ENCODE assay signal across 8 cellular contexts in the genomic region with DNA sequence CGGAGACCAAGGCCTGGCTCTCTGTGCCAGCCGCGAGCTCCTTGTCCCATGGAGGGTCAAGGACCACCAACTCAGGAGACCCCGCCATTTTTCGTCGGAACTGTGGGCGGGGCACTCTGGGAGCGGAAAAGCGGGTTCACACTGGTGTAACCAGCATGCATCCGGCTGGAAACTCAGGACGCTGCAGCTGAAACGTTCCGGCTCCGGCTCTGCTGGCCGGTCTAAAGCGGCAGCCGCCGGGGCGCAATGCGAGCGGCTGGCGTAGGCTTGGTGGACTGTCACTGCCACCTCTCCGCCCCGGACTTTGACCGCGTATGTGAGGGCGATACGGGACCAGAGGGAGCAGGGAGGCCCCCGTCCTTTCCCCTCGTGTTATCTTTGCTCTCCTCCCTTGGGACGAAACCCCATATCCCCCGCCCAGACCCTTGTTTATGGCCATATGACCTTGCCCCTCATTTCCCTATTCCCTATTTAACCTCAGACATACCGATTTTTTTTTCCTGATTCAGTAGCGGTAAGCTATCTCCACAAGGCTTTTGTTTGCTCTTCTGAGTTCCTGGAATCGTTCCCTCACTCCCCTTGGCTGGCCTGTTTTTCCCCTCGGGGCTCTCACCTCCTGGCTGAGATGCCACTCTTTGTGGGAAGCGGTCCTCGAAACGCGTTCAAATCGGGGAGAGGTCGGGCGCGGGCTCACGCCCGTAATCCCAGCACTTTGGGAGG. TPM values are rescaled to one million over a fixed set of nuclear protein-coding genes. Genes with fewer than 3 reads are reported as not detected.
A peak's percentile ranks its signal among the peaks of the same experiment; 100 is the strongest.
DNase-seq lines count a peak whose midpoint lies in the region; TF ChIP-seq lines count a peak whose summit lies in the region.

A gene with protein sequence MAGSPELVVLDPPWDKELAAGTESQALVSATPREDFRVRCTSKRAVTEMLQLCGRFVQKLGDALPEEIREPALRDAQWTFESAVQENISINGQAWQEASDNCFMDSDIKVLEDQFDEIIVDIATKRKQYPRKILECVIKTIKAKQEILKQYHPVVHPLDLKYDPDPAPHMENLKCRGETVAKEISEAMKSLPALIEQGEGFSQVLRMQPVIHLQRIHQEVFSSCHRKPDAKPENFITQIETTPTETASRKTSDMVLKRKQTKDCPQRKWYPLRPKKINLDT (minus strand): TSS at position 102 of the 720 bp plus-strand sequence. CDS start 14 bp downstream, at position 88.
A gene with protein sequence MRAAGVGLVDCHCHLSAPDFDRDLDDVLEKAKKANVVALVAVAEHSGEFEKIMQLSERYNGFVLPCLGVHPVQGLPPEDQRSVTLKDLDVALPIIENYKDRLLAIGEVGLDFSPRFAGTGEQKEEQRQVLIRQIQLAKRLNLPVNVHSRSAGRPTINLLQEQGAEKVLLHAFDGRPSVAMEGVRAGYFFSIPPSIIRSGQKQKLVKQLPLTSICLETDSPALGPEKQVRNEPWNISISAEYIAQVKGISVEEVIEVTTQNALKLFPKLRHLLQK (plus strand): TSS at position 219 of the 720 bp plus-strand sequence. CDS start 28 bp downstream, at position 247.

- H3K18ac ChIP-seq in H9 (ENCODE audit: insufficient read length, low read depth, low read length) = no peak within 1 kb of the TSS

- no peaks in the 10 kb centered on the region for H3K79me1 ChIP-seq in H9 (ENCODE audit: insufficient read depth, low read depth, low read length, poor library complexity, severe bottlenecking)

- H3K9me3 ChIP-seq in ES-I3 (ENCODE audit: control insufficient read depth, insufficient read depth, low read length) (no peaks in the 10 kb centered on the region), H9 (ENCODE audit: control insufficient read depth, low read depth, low read length) (no peaks in the 10 kb centered on the region)

- peak within 1 kb of the TSS; percentile 98 for H3K4me2 ChIP-seq in H9 (ENCODE audit: insufficient read depth, insufficient read length, low read length)

- H3K9me3 Mint-ChIP-seq in H9 = no peaks in the 10 kb centered on the region
- H3K9me3 Mint-ChIP-seq in nephron progenitor cell = no peaks in the 10 kb centered on the region
- H3K9me3 Mint-ChIP-seq in stimulated activated naive CD8-positive, alpha-beta T cell treated with anti-CD3 and anti-CD28 coated beads, Interleukin-15, Interleukin-2, amounts not matched to agents 100 ng/mL and 50 ng/mL, for 24 hours = no peaks in the 10 kb centered on the region

- H2AK5ac ChIP-seq in H9 (ENCODE audit: insufficient read length, low read length) = no peak within 1 kb of the TSS

- H4K20me1 ChIP-seq in H9 (ENCODE audit: control insufficient read depth, insufficient read depth, insufficient read length) = no peaks in the 10 kb centered on the region

- H3K36me3 Mint-ChIP-seq in H9 (ENCODE audit: insufficient read depth in 1 of 3, low read depth in 3 of 3) (peaks cover 7 to 17% (median 10%) of the 10 kb centered on the region in 3 experiments), nephron progenitor cell (ENCODE audit: low read depth) (peaks cover 27% of the 10 kb centered on the region)
- H3K36me3 Mint-ChIP-seq in stimulated activated naive CD8-positive, alpha-beta T cell treated with anti-CD3 and anti-CD28 coated beads, Interleukin-15, Interleukin-2, amounts not matched to agents 100 ng/mL and 50 ng/mL, for 24 hours (ENCODE audit: low read depth) = peaks cover 22% of the 10 kb centered on the region

- DNase-seq in H9 (peak; percentile 93), M059J (ENCODE audit: low read depth) (peak; percentile 89), fibroblast of the conjunctiva (ENCODE audit: low read depth) (peak; percentile 70), nephron progenitor cell (peak; percentile 99)
- peak; percentile 99 for DNase-seq in activated effector memory CD4-positive, alpha-beta T cell treated with anti-CD3 and anti-CD28 coated beads, Interleukin-2, amount 50 U/mL, for 16 hours

- H3K23ac ChIP-seq in H9 (ENCODE audit: insufficient read length, low read depth, low read length) = no peak within 1 kb of the TSS

- H3K4me1 ChIP-seq in ES-I3 (ENCODE audit: insufficient read depth, low read length) = no peaks in the 10 kb centered on the region
- H3K4me1 ChIP-seq in H9 (ENCODE audit: insufficient read depth, low read length) = no peaks in the 10 kb centered on the region; the same call in 1 of the 2 replicates

- H2BK20ac ChIP-seq in H9 (ENCODE audit: low read depth, low read length, poor library complexity, severe bottlenecking) = no peak within 1 kb of the TSS

- H2BK5ac ChIP-seq in H9 (ENCODE audit: insufficient read length, low read length) = no peak within 1 kb of the TSS

- no peak within 1 kb of the TSS for H2BK15ac ChIP-seq in H9 (ENCODE audit: low read depth, low read length)

- no peak within 1 kb of the TSS for H3K56ac ChIP-seq in H9 (ENCODE audit: insufficient read length, low read depth, low read length)

- H3T11ph ChIP-seq in H9 (ENCODE audit: low read length) = no peak within 1 kb of the TSS

- H3K27me3 Mint-ChIP-seq in H9 (ENCODE audit: low read depth) = no peaks in the 10 kb centered on the region
- peaks cover 4% of the 10 kb centered on the region for H3K27me3 Mint-ChIP-seq in nephron progenitor cell (ENCODE audit: low read depth, poor library complexity)
- no peaks in the 10 kb centered on the region for H3K27me3 Mint-ChIP-seq in stimulated activated naive CD8-positive, alpha-beta T cell treated with anti-CD3 and anti-CD28 coated beads, Interleukin-15, Interleukin-2, amounts not matched to agents 100 ng/mL and 50 ng/mL, for 24 hours

- H3K14ac ChIP-seq in H9 (ENCODE audit: insufficient read depth, low read length) = peak within 1 kb of the TSS; percentile 73

- H3K27ac Mint-ChIP-seq in H9 = peak within 1 kb of the TSS; percentile 96 to 98 (median 98)
- H3K27ac Mint-ChIP-seq in nephron progenitor cell = peak within 1 kb of the TSS; percentile 97
- H3K27ac Mint-ChIP-seq in stimulated activated naive CD8-positive, alpha-beta T cell treated with anti-CD3 and anti-CD28 coated beads, Interleukin-15, Interleukin-2, amounts not matched to agents 100 ng/mL and 50 ng/mL, for 24 hours = peak within 1 kb of the TSS; percentile 95

- no peak within 1 kb of the TSS for H4K91ac ChIP-seq in H9 (ENCODE audit: insufficient read length, low read depth, low read length)

- H3K36me3 ChIP-seq in ES-I3 (ENCODE audit: insufficient read depth, low read length) = peaks cover 3% of the 10 kb centered on the region; the same call in 1 of the 2 replicates

- H3K27me3 ChIP-seq in H9 (ENCODE audit: insufficient read depth, low read length) = no peaks in the 10 kb centered on the region

- peaks cover 7% of the 10 kb centered on the region for H3K23me2 ChIP-seq in H9 (ENCODE audit: insufficient read length, low read depth, low read length, poor library complexity, severe bottlenecking)

- no peak within 1 kb of the TSS for H3K27ac ChIP-seq in H9 (ENCODE audit: insufficient read length, low read depth, low read length)

- no peak within 1 kb of the TSS for H2BK12ac ChIP-seq in H9 (ENCODE audit: insufficient read length, low read depth, low read length)

- H3K4me3 Mint-ChIP-seq in H9 (peak within 1 kb of the TSS; percentile 90 to 98), nephron progenitor cell (peak within 1 kb of the TSS; percentile 94)
- peak within 1 kb of the TSS; percentile 94 for H3K4me3 Mint-ChIP-seq in stimulated activated naive CD8-positive, alpha-beta T cell treated with anti-CD3 and anti-CD28 coated beads, Interleukin-15, Interleukin-2, amounts not matched to agents 100 ng/mL and 50 ng/mL, for 24 hours

- TF ChIP-seq CTCF in H9 (conservative IDR thresholded peaks at IDR 0.05) (no peak), nephron progenitor cell (IDR thresholded peaks at IDR 0.05) (no peak)

- WGBS in H9 (ENCODE audit: extremely low coverage, insufficient read length, low lambda C conversion rate) = no CpG with 5 or more reads among the region's 46 CpGs

- H2BK120ac ChIP-seq in H9 (ENCODE audit: low read depth, low read length, poor library complexity, severe bottlenecking) = no peak within 1 kb of the TSS

- peak; percentile 96 for TF ChIP-seq POLR2A in Raji (IDR thresholded peaks at IDR 0.05; ENCODE audit: insufficient read depth, low read depth, low read length)

- H3K9ac ChIP-seq in ES-I3 (ENCODE audit: low read depth, low read length) = peak within 1 kb of the TSS; percentile 75
- H3K9ac ChIP-seq in H9 (ENCODE audit: extremely low read depth, insufficient read length, low read length) = peak within 1 kb of the TSS; percentile 83

- peaks cover 12 to 18% of the 10 kb centered on the region in 2 experiments for H3K4me1 Mint-ChIP-seq in H9
- H3K4me1 Mint-ChIP-seq in nephron progenitor cell = peaks cover 33% of the 10 kb centered on the region
- peaks cover 44% of the 10 kb centered on the region for H3K4me1 Mint-ChIP-seq in stimulated activated naive CD8-positive, alpha-beta T cell treated with anti-CD3 and anti-CD28 coated beads, Interleukin-15, Interleukin-2, amounts not matched to agents 100 ng/mL and 50 ng/mL, for 24 hours (ENCODE audit: low read depth)

- H4K8ac ChIP-seq in H9 (replicated peaks; ENCODE audit: insufficient read length, low read depth, low read length) = no peak within 1 kb of the TSS

- H4K5ac ChIP-seq in H9 (ENCODE audit: insufficient read length, low read depth, low read length) = no peak within 1 kb of the TSS

- no peak within 1 kb of the TSS for H3K4ac ChIP-seq in H9 (ENCODE audit: low read depth, low read length)

- H2AFZ ChIP-seq in H9 (ENCODE audit: low read length) = peak within 1 kb of the TSS; percentile 35

- H3K79me2 ChIP-seq in H9 (ENCODE audit: insufficient read depth, low read length) = peaks cover 2% of the 10 kb centered on the region; the same call in 1 of the 2 replicates

RNA-seq across cellular contexts. Expression of the first gene that starts in this region (rescaled TPM):
- 48.3 and 49.3 TPM in 2 replicates for total RNA-seq in H9 (2021)
- 44.5 and 87.9 TPM in 2 replicates for total RNA-seq in M059J (2014; rRNA removed; shearing (Covaris generic))

RNA-seq across cellular contexts. Expression of the second gene that starts in this region (rescaled TPM):
- total RNA-seq in H9 (2021) = 13.8 and 14.2 TPM in 2 replicates
- total RNA-seq in M059J (2014; rRNA removed; shearing (Covaris generic)) = 12.5 and 15.7 TPM in 2 replicates
